Comparison of ENCODE assay signal across 11 cellular contexts in the genomic region with DNA sequence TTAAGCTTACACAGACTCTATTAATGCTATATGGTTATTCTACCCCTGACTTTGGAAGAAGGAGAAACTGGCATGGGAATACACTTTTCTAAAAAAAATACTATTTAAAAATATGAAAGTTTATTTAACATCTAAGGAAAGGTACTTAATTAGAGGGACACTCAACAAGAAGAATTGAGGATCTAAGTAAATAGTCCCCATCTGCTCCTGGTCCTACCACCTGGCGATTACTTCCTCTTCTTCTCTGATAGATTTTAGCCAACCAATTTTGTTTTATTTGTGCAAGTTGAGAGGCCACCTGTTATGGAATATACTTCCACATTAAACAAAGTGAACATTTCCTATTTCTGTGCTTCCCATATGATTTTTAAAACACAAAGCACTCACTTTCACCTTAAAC.
A peak's percentile ranks its signal among the peaks of the same experiment; 100 is the strongest.
DNase-seq lines count a peak whose midpoint lies in the region; ATAC-seq and TF ChIP-seq lines count a peak whose summit lies in the region.
"Had no signal": no experiment of that assay in that cellular context is flagged by ENCODE, and none has a peak within 500 bp of the region (broad histone marks: within the 10 kb centered on the region; RNA-seq: fewer than 3 reads in every experiment).

No MANE protein-coding gene starts in this region.

- peak overlapping the region; percentile 96 for H3K27ac Mint-ChIP-seq in activated naive CD4-positive, alpha-beta T cell treated with anti-CD3 and anti-CD28 coated beads, Interleukin-2, amount 50 U/mL, for 24 hours
- H3K27ac Mint-ChIP-seq in activated CD4-positive, alpha-beta memory T cell treated with anti-CD3 and anti-CD28 coated beads, Interleukin-2, amount 10 ng/mL, durations not matched to agents 7 days and 5 days, result peak overlapping the region; percentile 94

- H3K4me1 ChIP-seq in tibial artery, result peaks cover 0 to 35% (median 21%) of the 10 kb centered on the region in 4 donors
- H3K4me1 ChIP-seq in body of pancreas, result no peaks in the 10 kb centered on the region

- H3K36me3 Mint-ChIP-seq in activated naive CD4-positive, alpha-beta T cell treated with anti-CD3 and anti-CD28 coated beads, Interleukin-2, amount 50 U/mL, for 24 hours, result peaks cover 17% of the 10 kb centered on the region
- H3K36me3 Mint-ChIP-seq in activated CD4-positive, alpha-beta memory T cell treated with anti-CD3 and anti-CD28 coated beads, Interleukin-2, amount 10 ng/mL, durations not matched to agents 7 days and 5 days (ENCODE audit: low read depth), result peaks cover 79% of the 10 kb centered on the region

- peaks cover 97% of the 10 kb centered on the region for H3K4me1 Mint-ChIP-seq in activated naive CD4-positive, alpha-beta T cell treated with anti-CD3 and anti-CD28 coated beads, Interleukin-2, amount 50 U/mL, for 24 hours
- peaks cover 92% of the 10 kb centered on the region for H3K4me1 Mint-ChIP-seq in activated CD4-positive, alpha-beta memory T cell treated with anti-CD3 and anti-CD28 coated beads, Interleukin-2, amount 10 ng/mL, durations not matched to agents 7 days and 5 days

- WGBS in body of pancreas, 2 donors, result 44 to 56% methylated on average over 1 of the region's 1 CpG

- no peaks in the 10 kb centered on the region for H3K27me3 ChIP-seq in tibial artery
- H3K27me3 ChIP-seq in body of pancreas, result no peaks in the 10 kb centered on the region

- no peak for ATAC-seq in body of pancreas
- ATAC-seq in HG02973 (IDR thresholded peaks at IDR 0.05; ENCODE audit: unreplicated experiment), result no peak

- no peaks in the 10 kb centered on the region for H3K27me3 Mint-ChIP-seq in activated naive CD4-positive, alpha-beta T cell treated with anti-CD3 and anti-CD28 coated beads, Interleukin-2, amount 50 U/mL, for 24 hours
- no peaks in the 10 kb centered on the region for H3K27me3 Mint-ChIP-seq in activated CD4-positive, alpha-beta memory T cell treated with anti-CD3 and anti-CD28 coated beads, Interleukin-2, amount 10 ng/mL, durations not matched to agents 7 days and 5 days

- no peak for TF ChIP-seq POLR2A in body of pancreas (IDR thresholded peaks at IDR 0.05)

- H3K27ac ChIP-seq in tibial artery (peak overlapping the region; percentile 44 to 46), body of pancreas (no peak overlapping the region), caudate nucleus (ENCODE audit: low read depth, low read length) (no peak overlapping the region)
- H3K27ac ChIP-seq: GM23248 had no signal

- TF ChIP-seq CTCF in tibial artery (IDR thresholded peaks at IDR 0.05), result no peak
- TF ChIP-seq CTCF in body of pancreas (IDR thresholded peaks at IDR 0.05), result no peak

- DNase-seq in activated naive CD4-positive, alpha-beta T cell (lab: John Stamatoyannopoulos, UW), result no peak
- peak; percentile 94 for DNase-seq in NCI-H146 treated with DMSO at 0.1 percent for 48 hours (lab: John Stamatoyannopoulos, UW; ENCODE audit: unreplicated experiment)
- DNase-seq in activated CD4-positive, alpha-beta memory T cell treated with anti-CD3 and anti-CD28 coated beads, Interleukin-2, amount 10 ng/mL, durations not matched to agents 7 days and 5 days, result no peak
- DNase-seq in tibial artery, result no peak
- no peak for DNase-seq in body of pancreas
- no peak for DNase-seq in caudate nucleus (lab: John Stamatoyannopoulos, UW)
- DNase-seq: activated CD4-positive, CD25-positive, alpha-beta regulatory T cell treated with anti-CD3 and anti-CD28 coated beads, Interleukin-2, amount 50 U/mL, for 72 hours; GM23248; KG1 had no signal

- POLR2A ChIA-PET in activated CD4-positive, alpha-beta memory T cell treated with anti-CD3 and anti-CD28 coated beads, Interleukin-2, amount 10 ng/mL, durations not matched to agents 7 days and 5 days (lab: Charles Lee), result interaction anchor here (1.0 to 7.2 kb wide), 13 partner anchors 7 to 201 kb away, joined by 3 to 85 read pairs (median 7); a partner anchor contains a TSS

- CTCF ChIA-PET in activated CD4-positive, alpha-beta memory T cell treated with anti-CD3 and anti-CD28 coated beads, Interleukin-2, amount 10 ng/mL, durations not matched to agents 7 days and 5 days (lab: Charles Lee), result interaction anchor here (1.4 to 5.0 kb wide), 3 partner anchors 50 to 110 kb away, joined by 3 to 30 read pairs (median 5); a partner anchor contains a TSS

- H3K4me3 ChIP-seq in tibial artery, result peak overlapping the region in 1 of 2 donors; percentile 2
- no peak overlapping the region for H3K4me3 ChIP-seq in body of pancreas
- H3K4me3 ChIP-seq: GM23248 had no signal

- H3K4me3 Mint-ChIP-seq in activated naive CD4-positive, alpha-beta T cell treated with anti-CD3 and anti-CD28 coated beads, Interleukin-2, amount 50 U/mL, for 24 hours, result peak overlapping the region; percentile 81
- H3K4me3 Mint-ChIP-seq in activated CD4-positive, alpha-beta memory T cell treated with anti-CD3 and anti-CD28 coated beads, Interleukin-2, amount 10 ng/mL, durations not matched to agents 7 days and 5 days, result peak overlapping the region; percentile 81

- H3K9me3 Mint-ChIP-seq in activated naive CD4-positive, alpha-beta T cell treated with anti-CD3 and anti-CD28 coated beads, Interleukin-2, amount 50 U/mL, for 24 hours, result no peaks in the 10 kb centered on the region
- H3K9me3 Mint-ChIP-seq in activated CD4-positive, alpha-beta memory T cell treated with anti-CD3 and anti-CD28 coated beads, Interleukin-2, amount 10 ng/mL, durations not matched to agents 7 days and 5 days, result no peaks in the 10 kb centered on the region

- H3K36me3 ChIP-seq in tibial artery (no peaks in the 10 kb centered on the region), body of pancreas (replicated peaks in 1 of 2; ENCODE audit: insufficient read depth in 1 of 2, low read depth in 2 of 2) (no peaks in the 10 kb centered on the region)

- intact Hi-C loops in tibial artery (cut with DNase I; ENCODE audit: low total_unique reads), result no loop called here
- intact Hi-C loops in body of pancreas (cut with DNase I), result no loop called here

- H3K9me3 ChIP-seq in tibial artery, result no peaks in the 10 kb centered on the region
- no peaks in the 10 kb centered on the region for H3K9me3 ChIP-seq in body of pancreas

Comparison
In these comparisons a context has a peak if more than half of its experiments do, and no peak if none do; other contexts are left out.
1. H3K27ac ChIP-seq: peak in tibial artery (2 of 2); none in body of pancreas (0 of 4) and caudate nucleus (single experiment).